27 cellular contexts compared by ENCODE assay signal in the genomic region with DNA sequence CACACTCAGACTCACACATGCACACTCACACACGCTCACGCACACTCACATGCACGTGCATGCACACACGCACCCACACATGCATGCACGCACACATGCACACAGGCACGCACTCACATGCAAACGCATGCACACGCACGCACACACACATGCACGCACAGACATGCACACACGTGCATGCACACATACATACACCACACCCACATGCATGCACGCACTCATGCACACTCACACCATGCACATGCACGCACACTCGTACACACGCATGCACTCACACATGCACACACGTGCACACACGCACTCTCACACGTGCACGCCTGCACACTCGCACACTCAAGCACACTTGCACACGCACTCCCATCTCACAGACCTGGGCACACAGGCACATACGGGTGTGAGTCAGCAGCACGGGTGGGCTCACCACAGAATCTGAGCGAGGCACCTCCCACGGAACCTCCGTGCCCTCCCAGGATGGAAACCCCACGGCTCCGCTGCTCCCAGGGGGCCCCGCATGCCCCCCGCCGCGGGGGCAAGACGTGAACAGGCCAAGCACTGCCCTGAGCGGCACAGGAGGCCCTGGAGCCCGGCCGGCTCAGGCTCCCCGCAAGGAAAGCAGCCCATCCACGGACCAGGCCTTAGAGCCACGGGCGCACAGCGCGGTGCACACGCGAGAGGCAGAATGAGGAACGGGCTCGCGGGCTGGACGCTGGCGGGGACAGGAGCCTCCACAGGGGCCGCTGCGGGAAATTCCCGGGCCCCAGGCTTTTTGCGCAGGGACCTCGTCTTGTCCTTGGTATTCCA. TPM values are rescaled to one million over a fixed set of nuclear protein-coding genes. Genes with fewer than 3 reads are reported as not detected.
A peak's percentile ranks its signal among the peaks of the same experiment; 100 is the strongest.
DNase-seq lines count a peak whose midpoint lies in the region; ATAC-seq and TF ChIP-seq lines count a peak whose summit lies in the region.
"Had no signal": no experiment of that assay in that cellular context is flagged by ENCODE, and none has a peak within 500 bp of the region (broad histone marks: within the 10 kb centered on the region; RNA-seq: fewer than 3 reads in every experiment).

No MANE protein-coding gene starts in this region.

- H2BK120ac ChIP-seq in H9 (ENCODE audit: low read depth, low read length, poor library complexity, severe bottlenecking) = no peak overlapping the region
- H2BK120ac ChIP-seq in neuronal stem cell (ENCODE audit: low read depth, low read length) = no peak overlapping the region

- H4K5ac ChIP-seq in H9 (ENCODE audit: insufficient read length, low read depth, low read length) = no peak overlapping the region

- H3K27ac ChIP-seq in BLaER1 (no peak overlapping the region), H9 (ENCODE audit: insufficient read length, low read depth, low read length) (no peak overlapping the region), neuronal stem cell (replicated peaks; ENCODE audit: low read length) (peak overlapping the region; percentile 3)
- H3K27ac ChIP-seq: cardiac muscle cell, gastroesophageal sphincter, left lung, ovary, tibial nerve had no signal

- H3K27ac Mint-ChIP-seq in H9 (no peak overlapping the region; a peak in 1 of 7 replicates), endothelial cell (ENCODE audit: unreplicated experiment) (peak overlapping the region; percentile 30)
- H3K27ac Mint-ChIP-seq: activated CD8-positive, alpha-beta memory T cell treated with anti-CD3 and anti-CD28 coated beads, Interleukin-2, amount 10 ng/mL, durations not matched to agents 7 days and 5 days; dendritic cell treated with granulocyte-macrophage colony-stimulating factor and Interleukin-4, amounts not matched to agents 40 ng/mL and 50 ng/mL, for 4 days; naive thymus-derived CD4-positive, alpha-beta T cell had no signal

- H3K4me2 ChIP-seq in BLaER1 = peak overlapping the region; percentile 66
- H3K4me2 ChIP-seq in H9 (ENCODE audit: insufficient read depth, insufficient read length, low read length) = no peak overlapping the region
- no peak overlapping the region for H3K4me2 ChIP-seq in neuronal stem cell (ENCODE audit: insufficient read depth, low read length, poor library complexity, severe bottlenecking)

- H3K27me3 Mint-ChIP-seq in H9 (ENCODE audit: low read depth) (peaks cover 83% of the 10 kb centered on the region), endothelial cell (ENCODE audit: unreplicated experiment) (peaks cover 18% of the 10 kb centered on the region)

- H3K14ac ChIP-seq in H9 (ENCODE audit: insufficient read depth, low read length) = no peak overlapping the region
- H3K14ac ChIP-seq in neuronal stem cell (ENCODE audit: low read length) = peak overlapping the region; percentile 100

- H3K18ac ChIP-seq in H9 (ENCODE audit: insufficient read length, low read depth, low read length) (no peak overlapping the region), neuronal stem cell (ENCODE audit: low read length) (peak overlapping the region; percentile 38)

- no peak for DNase-seq in H9
- no peak for DNase-seq in endothelial cell (ENCODE audit: low spot score)
- DNase-seq in neuronal stem cell (ENCODE audit: low spot score) = no peak
- DNase-seq in left cardiac atrium = no peak
- DNase-seq: activated CD4-positive, alpha-beta T cell treated with anti-CD3 and anti-CD28 coated beads, Interleukin-2, amount 50 U/mL, for 1 hour; activated CD8-positive, alpha-beta memory T cell treated with anti-CD3 and anti-CD28 coated beads, Interleukin-2, amount 10 ng/mL, durations not matched to agents 7 days and 5 days; activated naive CD4-positive, alpha-beta T cell treated with anti-CD3 and anti-CD28 coated beads, Interleukin-2, amount 50 U/mL, for 16 hours; DMS79 treated with DMSO at 0.1 percent for 48 hours; hippocampal formation; midbrain; naive thymus-derived CD4-positive, alpha-beta T cell; NCI-H2171; NCI-H510A treated with DMSO at 0.1 percent for 48 hours; ovary; SIG-M5; stimulated activated CD4-positive, alpha-beta T cell treated with anti-CD3 and anti-CD28 coated beads, Interleukin-2, amount 100 ng/mL, for 48 hours; T1000 had no signal

- H3K27me3 ChIP-seq in BLaER1 (peaks cover 99% of the 10 kb centered on the region), H9 (ENCODE audit: insufficient read depth, low read length) (peaks cover 19% of the 10 kb centered on the region; the same call in 1 of the 2 replicates), neuronal stem cell (ENCODE audit: control insufficient read depth in 3 of 3, insufficient read depth in 3 of 3, low read depth in 1 of 3, low read length in 3 of 3) (peaks cover 13 to 92% (median 33%) of the 10 kb centered on the region in 3 experiments)
- H3K27me3 ChIP-seq: ovary had no signal

- no peaks in the 10 kb centered on the region for H3K9me3 ChIP-seq in BLaER1
- H3K9me3 ChIP-seq in H9 (ENCODE audit: control insufficient read depth, low read depth, low read length) = no peaks in the 10 kb centered on the region
- peaks cover 4 to 12% of the 10 kb centered on the region in 2 donors for H3K9me3 ChIP-seq in neuronal stem cell (replicated peaks in 1 of 2; ENCODE audit: control insufficient read depth in 2 of 2, insufficient read depth in 1 of 2, low read depth in 1 of 2, low read length in 2 of 2)
- H3K9me3 ChIP-seq: gastroesophageal sphincter, left lung, ovary, tibial nerve had no signal

- H3T11ph ChIP-seq in H9 (ENCODE audit: low read length) = no peak overlapping the region

- H2BK15ac ChIP-seq in H9 (ENCODE audit: low read depth, low read length) = no peak overlapping the region
- peak overlapping the region; percentile 86 for H2BK15ac ChIP-seq in neuronal stem cell (ENCODE audit: low read length)

- H3K9ac ChIP-seq in BLaER1 (no peak overlapping the region), H9 (ENCODE audit: extremely low read depth, insufficient read length, low read length) (no peak overlapping the region), neuronal stem cell (ENCODE audit: low read depth, low read length, poor library complexity) (peak overlapping the region; percentile 37)

- H3K9me3 Mint-ChIP-seq in H9 (peaks cover 2 to 5% of the 10 kb centered on the region in 2 experiments; a peak in 2 of 5 replicates), endothelial cell (ENCODE audit: unreplicated experiment) (no peaks in the 10 kb centered on the region)
- H3K9me3 Mint-ChIP-seq: dendritic cell treated with granulocyte-macrophage colony-stimulating factor and Interleukin-4, amounts not matched to agents 40 ng/mL and 50 ng/mL, for 4 days had no signal

- H2AK5ac ChIP-seq in H9 (ENCODE audit: insufficient read length, low read length) (no peak overlapping the region), neuronal stem cell (ENCODE audit: low read depth, low read length) (peak overlapping the region; percentile 6)

- H3K56ac ChIP-seq in H9 (ENCODE audit: insufficient read length, low read depth, low read length) = no peak overlapping the region

- whole genome bisulfite sequencing in H9 (ENCODE audit: extremely low coverage, insufficient read length, low lambda C conversion rate) = no CpG with 5 or more reads among the region's 54 CpGs
- no CpG with 5 or more reads among the region's 54 CpGs for WGBS in neuronal stem cell (ENCODE audit: extremely low coverage in 2 of 2, insufficient read length in 2 of 2, insufficient replicate concordance in 1 of 2), 2 donors

- H3K4me1 ChIP-seq in BLaER1 (peaks cover 73% of the 10 kb centered on the region), H9 (ENCODE audit: insufficient read depth, low read length) (no peaks in the 10 kb centered on the region), neuronal stem cell (ENCODE audit: control insufficient read depth in 2 of 2, insufficient read depth in 1 of 2, low read depth in 1 of 2, low read length in 2 of 2) (peaks cover 3 to 9% of the 10 kb centered on the region in 2 donors)

- H2BK5ac ChIP-seq in H9 (ENCODE audit: insufficient read length, low read length) = no peak overlapping the region
- H2BK5ac ChIP-seq in neuronal stem cell (ENCODE audit: low read length) = no peak overlapping the region

- H3K79me2 ChIP-seq in H9 (ENCODE audit: insufficient read depth, low read length) = no peaks in the 10 kb centered on the region

- intact Hi-C loops in left cardiac atrium (cut with DNase I) = no loop called here

- H3K4me1 Mint-ChIP-seq in H9 = no peaks in the 10 kb centered on the region; a peak in 1 of 4 replicates
- H3K4me1 Mint-ChIP-seq in endothelial cell (ENCODE audit: unreplicated experiment) = peaks cover 13% of the 10 kb centered on the region

- H3K23ac ChIP-seq in H9 (ENCODE audit: insufficient read length, low read depth, low read length) (peak overlapping the region; percentile 5), neuronal stem cell (ENCODE audit: low read depth, low read length, poor library complexity) (peak overlapping the region; percentile 100)

- H2AFZ ChIP-seq in H9 (ENCODE audit: low read length) (no peak overlapping the region), neuronal stem cell (ENCODE audit: low read length) (no peak overlapping the region)

- H3K4me3 Mint-ChIP-seq in H9 (peak overlapping the region in 1 of 2 experiments; percentile 66; a peak in 3 of 5 replicates), endothelial cell (ENCODE audit: unreplicated experiment) (no peak overlapping the region)
- H3K4me3 Mint-ChIP-seq: activated CD8-positive, alpha-beta memory T cell treated with anti-CD3 and anti-CD28 coated beads, Interleukin-2, amount 10 ng/mL, durations not matched to agents 7 days and 5 days had no signal

- TF ChIP-seq CTCF in H9 (conservative IDR thresholded peaks at IDR 0.05) = no peak
- no peak for TF ChIP-seq CTCF in endothelial cell (IDR thresholded peaks at IDR 0.05; ENCODE audit: unreplicated experiment)

- H3K79me1 ChIP-seq in H9 (ENCODE audit: insufficient read depth, low read depth, low read length, poor library complexity, severe bottlenecking) = no peaks in the 10 kb centered on the region
- H3K79me1 ChIP-seq in neuronal stem cell (ENCODE audit: low read depth, low read length) = peaks cover 4% of the 10 kb centered on the region

- no peak overlapping the region for H2BK20ac ChIP-seq in H9 (ENCODE audit: low read depth, low read length, poor library complexity, severe bottlenecking)

- ATAC-seq in GM21360 (IDR thresholded peaks at IDR 0.05; ENCODE audit: unreplicated experiment) = no peak
- no peak for ATAC-seq in HG03442 (IDR thresholded peaks at IDR 0.05; ENCODE audit: unreplicated experiment)
- no peak for ATAC-seq in left cardiac atrium
- ATAC-seq in HG03196 (IDR thresholded peaks at IDR 0.05; ENCODE audit: unreplicated experiment) = no peak
- ATAC-seq: activated CD8-positive, alpha-beta memory T cell treated with anti-CD3 and anti-CD28 coated beads, Interleukin-2, amount 10 ng/mL, durations not matched to agents 7 days and 5 days; gastroesophageal sphincter; left lung; naive thymus-derived CD4-positive, alpha-beta T cell had no signal

- no peak overlapping the region for H4K91ac ChIP-seq in H9 (ENCODE audit: insufficient read length, low read depth, low read length)
- H4K91ac ChIP-seq in neuronal stem cell (ENCODE audit: low read depth, low read length, poor library complexity) = peak overlapping the region; percentile 1

- H3K4ac ChIP-seq in H9 (ENCODE audit: low read depth, low read length) (no peak overlapping the region), neuronal stem cell (ENCODE audit: low read length) (peak overlapping the region; percentile 94)

- peaks cover 80% of the 10 kb centered on the region for H4K20me1 ChIP-seq in BLaER1
- peaks cover 2% of the 10 kb centered on the region for H4K20me1 ChIP-seq in H9 (ENCODE audit: control insufficient read depth, insufficient read depth, insufficient read length)

- H3K23me2 ChIP-seq in H9 (ENCODE audit: insufficient read length, low read depth, low read length, poor library complexity, severe bottlenecking) = no peaks in the 10 kb centered on the region

- H4K8ac ChIP-seq in H9 (replicated peaks; ENCODE audit: insufficient read length, low read depth, low read length) (peak overlapping the region; percentile 3), neuronal stem cell (ENCODE audit: low read depth, low read length) (no peak overlapping the region)

- H2BK12ac ChIP-seq in H9 (ENCODE audit: insufficient read length, low read depth, low read length) (no peak overlapping the region), neuronal stem cell (ENCODE audit: low read length) (peak overlapping the region; percentile 88)

- H3K36me3 Mint-ChIP-seq in H9 (ENCODE audit: insufficient read depth in 1 of 3, low read depth in 3 of 3) (no peaks in the 10 kb centered on the region), endothelial cell (ENCODE audit: low read depth, unreplicated experiment) (peaks cover 3% of the 10 kb centered on the region)

- H3K36me3 ChIP-seq in BLaER1 = no peaks in the 10 kb centered on the region
- H3K36me3 ChIP-seq in neuronal stem cell (replicated peaks in 1 of 2; ENCODE audit: control insufficient read depth in 2 of 2, insufficient read depth in 2 of 2, low read length in 2 of 2) = peaks cover 0 to 4% of the 10 kb centered on the region in 2 donors
- H3K36me3 ChIP-seq: cardiac muscle cell, gastroesophageal sphincter, left lung, ovary, tibial nerve had no signal

- H3K4me3 ChIP-seq in BLaER1 (no peak overlapping the region), neuronal stem cell (ENCODE audit: low read length in 2 of 2) (peak overlapping the region in 1 of 2 donors; percentile 69)
- H3K4me3 ChIP-seq: ovary had no signal

RNA-seq across cellular contexts. Expression of gene KCNG2, which starts 8.4 kb away (rescaled TPM):
- 0.15 TPM in 1 of 2 replicates, not detected in the other for total RNA-seq in H9 (2021)
- total RNA-seq in endothelial cell (ENCODE audit: unreplicated experiment) = 0.56 TPM
- polyA plus RNA-seq in neuronal stem cell (2013, experiment 1 of 2) = 0.29 TPM
- 0.29 TPM for polyA plus RNA-seq in neuronal stem cell (2013, experiment 2 of 2)
- under 1 TPM in 1 of 2 donors, not detected in 1; 0.15 TPM for total RNA-seq in left cardiac atrium
- total RNA-seq: A673; activated CD8-positive, alpha-beta memory T cell treated with anti-CD3 and anti-CD28 coated beads, Interleukin-2, amount 10 ng/mL, durations not matched to agents 7 days and 5 days; cardiac muscle cell; naive thymus-derived CD4-positive, alpha-beta T cell had no signal
- polyA plus RNA-seq: naive thymus-derived CD4-positive, alpha-beta T cell had no signal
